18 cellular contexts compared by ENCODE assay signal in genomic region chr11:47071871-47072270, GRCh38.
A peak's percentile ranks its signal among the peaks of the same experiment; 100 is the strongest.
DNase-seq lines count a peak whose midpoint lies in the region; ATAC-seq and TF ChIP-seq lines count a peak whose summit lies in the region.
"Had no signal": no experiment of that assay in that cellular context is flagged by ENCODE, and none has a peak within 500 bp of the region (broad histone marks: within the 10 kb centered on the region; RNA-seq: fewer than 3 reads in every experiment).

No MANE protein-coding gene starts in this region.

- in situ Hi-C loops in Panc1 (cut with HindIII; ENCODE audit: low pct_unique_long_range_greater_than_20kb, low sequenced_read_pairs), result no loop called here

- no peak overlapping the region for H2BK12ac ChIP-seq in mesenchymal stem cell (ENCODE audit: low read length in 2 of 2)

- no peak for TF ChIP-seq POLR2A in suprapubic skin (IDR thresholded peaks at IDR 0.05)

- peak overlapping the region; percentile 30 for H3K9ac ChIP-seq in mesenchymal stem cell (ENCODE audit: low read length)

- H2BK15ac ChIP-seq in mesenchymal stem cell (ENCODE audit: low read depth, poor library complexity, severe bottlenecking), result no peak overlapping the region

- no peak for DNase-seq in Panc1 (ENCODE audit: low read depth, low spot score)
- DNase-seq in mesenchymal stem cell, result peak; percentile 47
- no peak for DNase-seq in suprapubic skin (ENCODE audit: low spot score in 2 of 2)
- no peak for DNase-seq in NCI-H345 treated with DMSO at 0.1 percent for 48 hours (lab: John Stamatoyannopoulos, UW; ENCODE audit: unreplicated experiment)
- no peak for DNase-seq in NCI-H2107 (lab: John Stamatoyannopoulos, UW)
- no peak for DNase-seq in foreskin fibroblast
- DNase-seq: activated CD4-positive, alpha-beta T cell treated with anti-CD3 and anti-CD28 coated beads, Interleukin-2, amount 50 U/mL, for 48 hours; activated T-cell treated with anti-CD3 and anti-CD28 coated beads, Interleukin-2, amount 50 U/mL, for 72 hours; central memory CD4-positive, alpha-beta T cell; DND-41; left colon; NCI-H187; NCI-H526; retina; SW 1271 had no signal

- H4K8ac ChIP-seq in mesenchymal stem cell (ENCODE audit: low read length), result peak overlapping the region; percentile 27

- no peak overlapping the region for H2BK5ac ChIP-seq in mesenchymal stem cell (ENCODE audit: low read depth, low read length, poor library complexity, severe bottlenecking)

- H3K4ac ChIP-seq in mesenchymal stem cell (ENCODE audit: low read depth in 1 of 2, low read length in 2 of 2), result peak overlapping the region in 1 of 2 experiments; percentile 32

- WGBS in esophagus, 2 donors, result 30 to 45% methylated on average over 3 of the region's 3 CpGs
- WGBS in mesenchymal stem cell, result 60% methylated on average over 2 of the region's 3 CpGs
- WGBS in suprapubic skin, result 24% methylated on average over 3 of the region's 3 CpGs

- TF ChIP-seq EP300 in suprapubic skin (IDR thresholded peaks at IDR 0.05), result no peak

- H2AK5ac ChIP-seq in mesenchymal stem cell (ENCODE audit: low read length, severe bottlenecking), result no peak overlapping the region

- no peak overlapping the region for H3K14ac ChIP-seq in mesenchymal stem cell (ENCODE audit: low read length in 2 of 2)

- H3K23ac ChIP-seq in mesenchymal stem cell (ENCODE audit: low read length in 2 of 2), result no peak overlapping the region

- H4K91ac ChIP-seq in mesenchymal stem cell (ENCODE audit: low read length), result peak overlapping the region; percentile 2

- H3K18ac ChIP-seq in mesenchymal stem cell (ENCODE audit: low read depth in 1 of 2, low read length in 2 of 2), result peak overlapping the region in 1 of 2 experiments; percentile 50

- POLR2A ChIA-PET in Panc1 (lab: Charles Lee), result no interaction called here

- H3K36me3 ChIP-seq in Panc1 (ENCODE audit: control insufficient read depth, insufficient read depth, low read length) (no peaks in the 10 kb centered on the region), esophagus (ENCODE audit: control insufficient read depth in 2 of 2, insufficient read depth in 2 of 2, low read length in 1 of 2) (no peaks in the 10 kb centered on the region), mesenchymal stem cell (ENCODE audit: control insufficient read depth in 1 of 2, insufficient read depth in 2 of 2, low read depth in 1 of 2, low read length in 2 of 2) (no peaks in the 10 kb centered on the region), suprapubic skin (no peaks in the 10 kb centered on the region)
- H3K36me3 ChIP-seq: thoracic aorta had no signal

- no peak overlapping the region for H3K4me2 ChIP-seq in mesenchymal stem cell (ENCODE audit: low read length, poor library complexity, severe bottlenecking)

- H3K4me3 ChIP-seq in Panc1 (ENCODE audit: low read depth in 2 of 2, low read length in 2 of 2) (no peak overlapping the region), esophagus (ENCODE audit: low read depth in 1 of 2, low read length in 2 of 2) (no peak overlapping the region), mesenchymal stem cell (ENCODE audit: insufficient read depth in 1 of 2, low read depth in 1 of 2, low read length in 2 of 2) (peak overlapping the region in 1 of 2 experiments; percentile 42), suprapubic skin (no peak overlapping the region), foreskin fibroblast (ENCODE audit: low read depth in 1 of 2, low read length in 2 of 2) (no peak overlapping the region)
- H3K4me3 ChIP-seq: thoracic aorta had no signal

- H3K4me1 ChIP-seq in Panc1 (ENCODE audit: control insufficient read depth, insufficient read depth, low read length), result no peaks in the 10 kb centered on the region
- H3K4me1 ChIP-seq in esophagus (ENCODE audit: control insufficient read depth in 2 of 2, insufficient read depth in 2 of 2, low read length in 1 of 2), result no peaks in the 10 kb centered on the region
- no peaks in the 10 kb centered on the region for H3K4me1 ChIP-seq in mesenchymal stem cell (ENCODE audit: control insufficient read depth, insufficient read depth, low read depth, low read length)
- peaks cover 25% of the 10 kb centered on the region for H3K4me1 ChIP-seq in suprapubic skin

- intact Hi-C loops in Panc1 (cut with micrococcal nuclease; ENCODE audit: unreplicated experiment), result no loop called here

- H2BK120ac ChIP-seq in mesenchymal stem cell (ENCODE audit: low read depth, low read length), result no peak overlapping the region

- H2AFZ ChIP-seq in mesenchymal stem cell (ENCODE audit: low read depth, low read length), result no peak overlapping the region

- ATAC-seq in Panc1, result no peak; the same call in 1 of the 2 replicates
- ATAC-seq: activated T-cell treated with anti-CD3 and anti-CD28 coated beads, Interleukin-2, amount 50 U/mL, for 72 hours; left colon; natural killer cell treated with Interleukin-12 subunit alpha and Interleukin-12 subunit beta and Interleukin-15 and Interleukin-18, amount 100 ng/mL, for 72 hours had no signal

- CTCF ChIA-PET in Panc1 (lab: Charles Lee), result no interaction called here

- H3K27ac ChIP-seq in Panc1 (ENCODE audit: low read length) (0 out of 2 replicates have a peak overlapping the region, but pooled peaks have one; percentile 25), esophagus (ENCODE audit: low read depth in 2 of 2, low read length in 1 of 2) (peak overlapping the region; percentile 38 to 45), mesenchymal stem cell (ENCODE audit: low read length, poor library complexity, severe bottlenecking) (no peak overlapping the region), suprapubic skin (peak overlapping the region; percentile 37)
- H3K27ac ChIP-seq: thoracic aorta had no signal

- peaks cover 10% of the 10 kb centered on the region for H3K79me1 ChIP-seq in mesenchymal stem cell (replicated peaks; ENCODE audit: low read length, poor library complexity, severe bottlenecking)

- H3K27me3 ChIP-seq in Panc1 (ENCODE audit: control insufficient read depth, insufficient read depth, low read length), result no peaks in the 10 kb centered on the region
- H3K27me3 ChIP-seq in esophagus (ENCODE audit: control insufficient read depth in 1 of 2, insufficient read depth in 2 of 2, low read length in 2 of 2), result no peaks in the 10 kb centered on the region
- H3K27me3 ChIP-seq in mesenchymal stem cell (ENCODE audit: control insufficient read depth in 1 of 2, insufficient read depth in 1 of 2, low read length in 2 of 2), result no peaks in the 10 kb centered on the region
- H3K27me3 ChIP-seq in suprapubic skin, result no peaks in the 10 kb centered on the region

- TF ChIP-seq CTCF in Panc1 (IDR thresholded peaks at IDR 0.05) (no peak), suprapubic skin (IDR thresholded peaks at IDR 0.05) (no peak), foreskin fibroblast (IDR thresholded peaks at IDR 0.05; ENCODE audit: low read depth, low read length) (no peak)

- H3K9me3 ChIP-seq in Panc1 (ENCODE audit: control insufficient read depth, insufficient read depth, low read depth, low read length), result no peaks in the 10 kb centered on the region
- H3K9me3 ChIP-seq in esophagus (ENCODE audit: control insufficient read depth in 2 of 2, insufficient read depth in 1 of 2, low read depth in 1 of 2, low read length in 1 of 2), result no peaks in the 10 kb centered on the region
- no peaks in the 10 kb centered on the region for H3K9me3 ChIP-seq in mesenchymal stem cell (ENCODE audit: control insufficient read depth, low read length)
- no peaks in the 10 kb centered on the region for H3K9me3 ChIP-seq in suprapubic skin
- H3K9me3 ChIP-seq: thoracic aorta had no signal

- BruUV-seq in Panc1 (replicated peaks; lab: Mats Ljungman, UMichigan), result no TSS peak
